In the genomic region with DNA sequence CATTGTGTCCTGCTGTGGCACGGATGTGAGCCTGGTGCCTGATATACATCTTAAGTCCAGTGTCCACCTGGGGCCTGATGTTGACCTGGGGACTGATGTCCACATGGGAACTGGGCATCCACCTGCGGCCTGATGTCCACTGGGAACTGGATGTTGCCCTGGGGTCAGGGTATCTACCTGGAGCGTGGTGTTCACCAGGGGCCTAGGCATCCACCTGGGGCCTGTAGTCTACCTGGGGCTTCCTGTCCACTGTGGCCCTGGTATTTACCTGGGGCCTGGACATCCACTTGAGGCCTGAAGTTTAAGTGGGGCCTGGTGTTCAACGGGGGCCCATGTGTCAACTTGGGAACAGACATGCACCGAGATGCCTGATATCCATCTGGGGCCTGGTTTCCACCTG, we compare ENCODE assay signal across 1 cellular context.
TF ChIP-seq lines count a peak whose summit lies in the region.

No MANE protein-coding gene starts in this region.

TF ChIP-seq in IMR-90, 13 proteins besides CTCF, POLR2A, EP300 and RAD21:
- TF ChIP-seq USF2 (IDR thresholded peaks at IDR 0.05; ENCODE audit: low read depth, low read length) (no peak), CHD1 (IDR thresholded peaks at IDR 0.05; ENCODE audit: low read depth, low read length) (no peak), MXI1 (IDR thresholded peaks at IDR 0.05; ENCODE audit: borderline replicate concordance, low read depth, low read length) (no peak), FOS (IDR thresholded peaks at IDR 0.05; ENCODE audit: low read depth, low read length) (no peak), BHLHE40 (IDR thresholded peaks at IDR 0.05; ENCODE audit: low read depth, low read length) (no peak), MAFK (IDR thresholded peaks at IDR 0.05; ENCODE audit: low read depth, low read length) (no peak), NFE2L2 (IDR thresholded peaks at IDR 0.05; ENCODE audit: low read depth, low read length) (no peak), SMC3 (IDR thresholded peaks at IDR 0.05; ENCODE audit: low read depth, low read length) (no peak), CEBPB (IDR thresholded peaks at IDR 0.05; ENCODE audit: low read depth, low read length) (no peak), RFX5 (IDR thresholded peaks at IDR 0.05; ENCODE audit: low read depth, low read length) (no peak)
TF ChIP-seq in IMR-90: peak in this region for 0.
